In genomic region chr11:119481021-119481666, GRCh38 we compare ENCODE assay signal across 8 cellular contexts. TPM values are rescaled to one million over a fixed set of nuclear protein-coding genes. Genes with fewer than 3 reads are reported as not detected.
DNase-seq lines count a peak whose midpoint lies in the region; ATAC-seq and TF ChIP-seq lines count a peak whose summit lies in the region.

No MANE protein-coding gene starts in this region.

- H3K36me3 ChIP-seq in BLaER1: no peaks in the 10 kb centered on the region
- no peaks in the 10 kb centered on the region for H3K36me3 ChIP-seq in adrenal gland (replicated peaks in 1 of 2)

- H3K4me1 ChIP-seq in BLaER1 (peaks cover 50% of the 10 kb centered on the region), adrenal gland (replicated peaks in 1 of 2) (peaks cover 0 to 8% of the 10 kb centered on the region in 2 donors)

- 27 to 30% (median 28%) methylated on average over 20 to 31 of the region's 31 CpGs for WGBS in adrenal gland, 4 donors

- H3K9me3 ChIP-seq in BLaER1: no peaks in the 10 kb centered on the region
- H3K9me3 ChIP-seq in adrenal gland (replicated peaks in 1 of 3): no peaks in the 10 kb centered on the region

- no peak overlapping the region for H3K9ac ChIP-seq in BLaER1

- intact Hi-C loops in adrenal gland (cut with DNase I): loop anchor here (5.0 to 10.0 kb wide), 4 partner anchors 184 to 634 kb away; partner anchors contain the start of gene NECTIN1 (in 1 of the 2)
- intact Hi-C loops in left cardiac atrium (cut with DNase I): loop anchor here (5.0 to 10.0 kb wide), 3 partner anchors 51 to 626 kb away; no protein-coding TSS in a partner anchor

- ATAC-seq in GM21528 (IDR thresholded peaks at IDR 0.05; ENCODE audit: low FRiP score, unreplicated experiment) (peak; percentile 53), left cardiac atrium (peak; percentile 84 to 89), GM21737 (IDR thresholded peaks at IDR 0.05; ENCODE audit: unreplicated experiment) (no peak)

- H3K27me3 ChIP-seq in BLaER1 (no peaks in the 10 kb centered on the region), adrenal gland (no peaks in the 10 kb centered on the region)

- H3K4me3 ChIP-seq in BLaER1 (no peak overlapping the region), adrenal gland (no peak overlapping the region)

- TF ChIP-seq CTCF in adrenal gland (IDR thresholded peaks at IDR 0.05): peak; percentile 94 to 98 (median 98)

- H3K27ac ChIP-seq in BLaER1: no peak overlapping the region
- no peak overlapping the region for H3K27ac ChIP-seq in adrenal gland

- DNase-seq in NCI-H1105 treated with DMSO at 0.1 percent for 48 hours (lab: John Stamatoyannopoulos, UW) (peak; percentile 77), T follicular helper cell (ENCODE audit: low read depth) (peak; percentile 47), adrenal gland (peak; percentile 78 to 92 (median 89)), left cardiac atrium (peak; percentile 81), putamen (ENCODE audit: low spot score) (peak; percentile 28)

- H3K4me2 ChIP-seq in BLaER1: peak overlapping the region; percentile 84

- peaks cover 14% of the 10 kb centered on the region; the same call in 1 of the 2 replicates for H4K20me1 ChIP-seq in BLaER1

- TF ChIP-seq POLR2A in adrenal gland (IDR thresholded peaks at IDR 0.05): no peak

RNA-seq across cellular contexts. Expression of gene THY1, which starts 58.2 kb away (rescaled TPM):
- total RNA-seq in adrenal gland (10 to 100 TPM in 5 of 8 donors, 1 to 10 TPM in 3; 4.5 to 38.7 (median 18.2) TPM), left cardiac atrium (1 to 10 TPM; 6.1 to 7.0 TPM)
- 10 to 100 TPM; 14.4 to 35.0 (median 26.2) TPM for polyA plus RNA-seq in adrenal gland

Comparison
In these comparisons a context has a peak if more than half of its experiments do, and no peak if none do; other contexts are left out.
1. DNase-seq: peak in every context shown above with its lines; median percentile 89 in adrenal gland; 81 in left cardiac atrium; 77 in NCI-H1105 treated with DMSO at 0.1 percent for 48 hours; 47 in T follicular helper cell; 28 in putamen.